ENCODE assay signal across 14 cellular contexts in the genomic region with DNA sequence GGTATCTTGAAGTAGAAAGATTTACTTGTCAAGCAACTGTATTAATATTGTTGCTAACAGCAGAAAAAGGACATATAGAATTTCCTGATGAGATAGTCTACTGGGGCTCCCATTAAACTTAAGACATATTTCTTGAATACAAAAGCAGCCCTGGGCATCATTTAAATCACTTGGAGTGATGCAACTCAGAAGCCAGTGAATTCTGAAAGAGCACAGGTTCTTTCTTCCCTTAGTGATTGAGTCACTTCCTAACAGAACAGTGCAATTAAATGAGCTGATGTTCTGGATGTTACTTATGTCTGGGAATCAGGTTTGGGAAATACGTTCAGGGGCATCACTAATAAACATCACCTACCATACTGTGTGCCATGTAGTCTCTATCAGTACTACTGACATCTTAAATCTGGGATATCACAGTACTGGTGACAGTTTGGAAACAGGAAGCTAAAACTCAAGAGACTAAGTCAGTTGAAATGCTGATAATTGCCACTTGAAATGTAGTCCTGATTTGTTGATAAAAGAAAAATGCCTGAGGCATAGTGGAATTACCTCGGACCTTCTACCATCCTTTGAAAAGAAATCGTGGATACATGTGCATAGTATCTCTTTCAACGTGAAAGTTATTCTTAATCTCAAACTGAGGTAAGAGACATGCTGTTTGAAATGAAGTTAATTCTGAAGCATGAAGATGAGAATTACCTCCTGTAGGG.
"Had no signal": no experiment of that assay in that cellular context is flagged by ENCODE, and none has a peak within 500 bp of the region (broad histone marks: within the 10 kb centered on the region; RNA-seq: fewer than 3 reads in every experiment).

No MANE protein-coding gene starts in this region.

- H3K4me3 ChIP-seq: heart right ventricle, left ventricle myocardium inferior, pancreas, suprapubic skin, upper lobe of left lung had no signal

- H3K36me3 ChIP-seq: heart right ventricle, left ventricle myocardium inferior, pancreas, suprapubic skin, upper lobe of left lung had no signal

- H3K27ac ChIP-seq: heart right ventricle, left ventricle myocardium inferior, pancreas, suprapubic skin, upper lobe of left lung had no signal

- DNase-seq: activated CD4-positive, alpha-beta T cell treated with anti-CD3 and anti-CD28 coated beads, Interleukin-2, amount 10 ng/mL, durations not matched to agents 24 days and 14 days; activated CD8-positive, alpha-beta memory T cell treated with anti-CD3 and anti-CD28 coated beads for 24 hours; activated naive CD4-positive, alpha-beta T cell treated with anti-CD3 and anti-CD28 coated beads for 36 hours; amniotic stem cell; cerebellar nuclear complex; heart right ventricle; left ventricle myocardium inferior; pancreas; stimulated activated CD4-positive, alpha-beta T cell treated with anti-CD3 and anti-CD28 coated beads, Interleukin-2, amount 100 ng/mL, for 48 hours; stimulated activated naive CD4-positive, alpha-beta T cell treated with Interleukin-2 at 50 U/mL for 16 hours; T-cell; T1000; upper lobe of left lung had no signal

- H3K9me3 ChIP-seq: heart right ventricle, left ventricle myocardium inferior, pancreas, suprapubic skin, upper lobe of left lung had no signal

- H3K27me3 ChIP-seq: heart right ventricle, pancreas, suprapubic skin, upper lobe of left lung had no signal

- H3K4me1 ChIP-seq: heart right ventricle, left ventricle myocardium inferior, pancreas, suprapubic skin, upper lobe of left lung had no signal

- ATAC-seq: heart right ventricle, pancreas, T-cell had no signal
